In genomic region chr7:149564340-149565095, GRCh38 we compare ENCODE assay signal across 23 cellular contexts.
"Had no signal": no experiment of that assay in that cellular context is flagged by ENCODE, and none has a peak within 500 bp of the region (broad histone marks: within the 10 kb centered on the region; RNA-seq: fewer than 3 reads in every experiment).

No MANE protein-coding gene starts in this region.

- H3K4me1 ChIP-seq: right lobe of liver, uterus had no signal

- H3K36me3 ChIP-seq: uterus had no signal

- H3K27ac ChIP-seq: brain microvascular endothelial cell, epithelial cell of prostate, right lobe of liver, uterus had no signal

- H3K27me3 ChIP-seq: brain microvascular endothelial cell, right lobe of liver, uterus had no signal

- DNase-seq: activated CD4-positive, alpha-beta memory T cell treated with anti-CD3 and anti-CD28 coated beads for 36 hours; activated CD4-positive, alpha-beta T cell treated with anti-CD3 and anti-CD28 coated beads for 4 hours; activated CD4-positive, CD25-positive, alpha-beta regulatory T cell; activated CD8-positive, alpha-beta memory T cell treated with anti-CD3 and anti-CD28 coated beads, Interleukin-2, amount 50 U/mL, for 4 hours; activated effector memory CD4-positive, alpha-beta T cell treated with anti-CD3 and anti-CD28 coated beads, Interleukin-2, amount 50 U/mL, for 16 hours; activated naive CD4-positive, alpha-beta T cell treated with anti-CD3 and anti-CD28 coated beads, Interleukin-2, amount 10 ng/mL, durations not matched to agents 7 days and 5 days; activated naive CD8-positive, alpha-beta T cell treated with anti-CD3 and anti-CD28 coated beads, Interleukin-2, amount 10 ng/mL, durations not matched to agents 7 days and 5 days; activated T-cell treated with anti-CD3 and anti-CD28 coated beads, Interleukin-2, amount 50 U/mL, for 1 hour; amniotic stem cell; brain microvascular endothelial cell; dermis blood vessel endothelial cell; effector CD4-positive, alpha-beta T cell; foreskin fibroblast; hypothalamus; immature natural killer cell; kidney; natural killer cell; right lobe of liver; stimulated activated CD4-positive, alpha-beta T cell treated with anti-CD3 and anti-CD28 coated beads, Interleukin-2, amount 100 ng/mL, for 48 hours; stimulated activated naive CD4-positive, alpha-beta T cell treated with Interleukin-2 at 50 U/mL for 16 hours; trophoblast cell; uterus had no signal

- ATAC-seq: natural killer cell, right lobe of liver had no signal

- H3K4me3 ChIP-seq: right lobe of liver, uterus had no signal
